12 cellular contexts compared by ENCODE assay signal in genomic region chr11:117199916-117200812, GRCh38. TPM values are rescaled to one million over a fixed set of nuclear protein-coding genes. Genes with fewer than 3 reads are reported as not detected.
A peak's percentile ranks its signal among the peaks of the same experiment; 100 is the strongest.
DNase-seq lines count a peak whose midpoint lies in the region; ATAC-seq, FAIRE-seq and TF ChIP-seq lines count a peak whose summit lies in the region.
"Had no signal": no experiment of that assay in that cellular context is flagged by ENCODE, and none has a peak within 500 bp of the region (broad histone marks: within the 10 kb centered on the region; RNA-seq: fewer than 3 reads in every experiment).

No MANE protein-coding gene starts in this region.

- DNase-seq in A549 (ENCODE audit: low read depth in 1 of 2, low spot score in 1 of 2) (no peak), Panc1 (ENCODE audit: low read depth, low spot score) (no peak), fibroblast of peridontal ligament (ENCODE audit: extremely low read depth) (peak; percentile 24), neuronal stem cell (ENCODE audit: low spot score) (no peak), MG63 (no peak), NCI-H1105 treated with DMSO at 0.1 percent for 48 hours (lab: John Stamatoyannopoulos, UW) (no peak)
- DNase-seq: activated CD8-positive, alpha-beta T cell treated with anti-CD3 and anti-CD28 coated beads for 36 hours; C1 segment of cervical spinal cord; occipital lobe had no signal

- H3K23ac ChIP-seq in neuronal stem cell (ENCODE audit: low read depth, low read length, poor library complexity), result no peak overlapping the region

- TF ChIP-seq CTCF in A549 (IDR thresholded peaks at IDR 0.05) (no peak), Panc1 (IDR thresholded peaks at IDR 0.05) (no peak)

- peak overlapping the region; percentile 89 for H2AFZ ChIP-seq in neuronal stem cell (ENCODE audit: low read length)

- H3K14ac ChIP-seq in neuronal stem cell (ENCODE audit: low read length), result peak overlapping the region; percentile 50

- BruUV-seq in Panc1 (replicated peaks; lab: Mats Ljungman, UMichigan), result no TSS peak

- peaks cover 21% of the 10 kb centered on the region for H3K4me1 ChIP-seq in A549
- H3K4me1 ChIP-seq in Panc1 (ENCODE audit: control insufficient read depth, insufficient read depth, low read length), result peaks cover 6% of the 10 kb centered on the region
- peaks cover 12 to 37% of the 10 kb centered on the region in 2 donors for H3K4me1 ChIP-seq in neuronal stem cell (ENCODE audit: control insufficient read depth in 2 of 2, insufficient read depth in 1 of 2, low read depth in 1 of 2, low read length in 2 of 2)

- peak overlapping the region; percentile 20 for H2AK5ac ChIP-seq in neuronal stem cell (ENCODE audit: low read depth, low read length)

- H2BK12ac ChIP-seq in neuronal stem cell (ENCODE audit: low read length), result no peak overlapping the region

- no peak overlapping the region for H3K4me3 ChIP-seq in A549
- H3K4me3 ChIP-seq in Panc1 (ENCODE audit: low read depth in 2 of 2, low read length in 2 of 2), result peak overlapping the region in 1 of 2 experiments; percentile 5; a peak in 1 of 4 replicates
- H3K4me3 ChIP-seq in neuronal stem cell (ENCODE audit: low read length in 2 of 2), result peak overlapping the region in 1 of 2 donors; percentile 53
- no peak overlapping the region for H3K4me3 ChIP-seq in MG63

- H3K18ac ChIP-seq in neuronal stem cell (ENCODE audit: low read length), result peak overlapping the region; percentile 84

- in situ Hi-C loops in Panc1 (cut with HindIII; ENCODE audit: low pct_unique_long_range_greater_than_20kb, low sequenced_read_pairs), result no loop called here

- H4K8ac ChIP-seq in neuronal stem cell (ENCODE audit: low read depth, low read length), result peak overlapping the region; percentile 3

- H2BK120ac ChIP-seq in neuronal stem cell (ENCODE audit: low read depth, low read length), result no peak overlapping the region

- 65% methylated on average over 8 of the region's 13 CpGs for WGBS in A549 (ENCODE audit: missing lambda C conversion rate)
- no CpG with 5 or more reads among the region's 13 CpGs for WGBS in neuronal stem cell (ENCODE audit: extremely low coverage in 2 of 2, insufficient read length in 2 of 2, insufficient replicate concordance in 1 of 2), 2 donors

- no peak overlapping the region for H3K4ac ChIP-seq in neuronal stem cell (ENCODE audit: low read length)

- H3K9me3 ChIP-seq in A549, result no peaks in the 10 kb centered on the region
- no peaks in the 10 kb centered on the region for H3K9me3 ChIP-seq in Panc1 (ENCODE audit: control insufficient read depth, insufficient read depth, low read depth, low read length)
- H3K9me3 ChIP-seq in neuronal stem cell (replicated peaks in 1 of 2; ENCODE audit: control insufficient read depth in 2 of 2, insufficient read depth in 1 of 2, low read depth in 1 of 2, low read length in 2 of 2), result no peaks in the 10 kb centered on the region
- H3K9me3 ChIP-seq in MG63, result no peaks in the 10 kb centered on the region

- CTCF ChIA-PET in A549 (lab: Yijun Ruan, JAX), result interaction anchor here (0.6 to 1.5 kb wide), 2 partner anchors 14 to 36 kb away, joined by 3 read pairs; no protein-coding TSS in a partner anchor
- CTCF ChIA-PET in Panc1 (lab: Charles Lee), result interaction anchor here (0.5 kb wide), 1 partner anchor 20 kb away, joined by 4 read pairs; no protein-coding TSS in a partner anchor

- H3K4me2 ChIP-seq in A549 (peak overlapping the region; percentile 77), neuronal stem cell (ENCODE audit: insufficient read depth, low read length, poor library complexity, severe bottlenecking) (no peak overlapping the region)

- TF ChIP-seq POLR2A in A549 (IDR thresholded peaks at IDR 0.05; ENCODE audit: low read length), result no peak

- TF ChIP-seq RAD21 in A549 (conservative IDR thresholded peaks at IDR 0.05 in 1 of 2, IDR thresholded peaks at IDR 0.05 in 1 of 2), result no peak

- peak overlapping the region; percentile 45 for H3K9ac ChIP-seq in neuronal stem cell (ENCODE audit: low read depth, low read length, poor library complexity)

- POLR2A ChIA-PET in A549 (lab: Yijun Ruan, JAX), result no interaction called here
- POLR2A ChIA-PET in Panc1 (lab: Charles Lee), result interaction anchor here (0.7 kb wide), 1 partner anchor 9 kb away, joined by 10 read pairs; no protein-coding TSS in a partner anchor

- H2BK15ac ChIP-seq in neuronal stem cell (ENCODE audit: low read length), result no peak overlapping the region

- FAIRE-seq in A549 (lab: Jason Lieb, UNC), result no peak
- FAIRE-seq: endometrium had no signal

- peak overlapping the region in 1 of 2 experiments; percentile 85; a peak in 3 of 6 replicates for H3K27ac ChIP-seq in A549
- no peak overlapping the region for H3K27ac ChIP-seq in Panc1 (ENCODE audit: low read length)
- no peak overlapping the region for H3K27ac ChIP-seq in neuronal stem cell (replicated peaks; ENCODE audit: low read length)

- intact Hi-C loops in Panc1 (cut with micrococcal nuclease; ENCODE audit: unreplicated experiment), result no loop called here

- TF ChIP-seq EP300 in A549 (IDR thresholded peaks at IDR 0.05), result no peak

- H3K27me3 ChIP-seq in Panc1 (ENCODE audit: control insufficient read depth, insufficient read depth, low read length) (no peaks in the 10 kb centered on the region), neuronal stem cell (ENCODE audit: control insufficient read depth in 3 of 3, insufficient read depth in 3 of 3, low read depth in 1 of 3, low read length in 3 of 3) (no peaks in the 10 kb centered on the region), MG63 (no peaks in the 10 kb centered on the region)

- no peaks in the 10 kb centered on the region for H3K36me3 ChIP-seq in Panc1 (ENCODE audit: control insufficient read depth, insufficient read depth, low read length)
- H3K36me3 ChIP-seq in neuronal stem cell (replicated peaks in 1 of 2; ENCODE audit: control insufficient read depth in 2 of 2, insufficient read depth in 2 of 2, low read length in 2 of 2), result peaks cover 12 to 18% of the 10 kb centered on the region in 2 donors
- no peaks in the 10 kb centered on the region for H3K36me3 ChIP-seq in MG63

- H3K79me1 ChIP-seq in neuronal stem cell (ENCODE audit: low read depth, low read length), result no peaks in the 10 kb centered on the region

- H4K91ac ChIP-seq in neuronal stem cell (ENCODE audit: low read depth, low read length, poor library complexity), result no peak overlapping the region

- H2BK5ac ChIP-seq in neuronal stem cell (ENCODE audit: low read length), result peak overlapping the region; percentile 56

- ATAC-seq in A549 (no peak; a peak in 1 of 6 replicates), Panc1 (peak; percentile 6; the same call in 1 of the 2 replicates), GM18498 (IDR thresholded peaks at IDR 0.05; ENCODE audit: unreplicated experiment) (no peak), GM18867 (IDR thresholded peaks at IDR 0.05; ENCODE audit: unreplicated experiment) (no peak)
- ATAC-seq: activated CD8-positive, alpha-beta T cell treated with anti-CD3 and anti-CD28 coated beads for 36 hours had no signal

RNA-seq across cellular contexts. Expression of gene TAGLN, which starts 1.0 kb away (rescaled TPM):
- polyA plus RNA-seq in A549 (2011; rRNA removed), result 34.2 and 43.2 TPM in 2 replicates
- polyA plus RNA-seq in A549 (2012; cell fraction: cytosol; rRNA removed), result 104 and 153 TPM in 2 replicates
- 153 and 173 TPM in 2 replicates for polyA plus RNA-seq in A549 (2012; cell fraction: nucleus; rRNA removed)
- 257 to 296 TPM (median 287 TPM) in 3 replicates for polyA plus RNA-seq in A549 (2017; fragmentation: RNase III; extraction: RNeasy Plus Mini Kit Qiagen cat#74134 plus additional on column Dnase treatment)
- polyA minus RNA-seq in A549 (2011; rRNA and poly(A)+ RNA removed), result 16.0 and 24.1 TPM in 2 replicates
- total RNA-seq in Panc1 (2021; ENCODE audit: unreplicated experiment), result 6.4 TPM
- 3.9 TPM for polyA plus RNA-seq in Panc1 (2012; ENCODE audit: insufficient read length)
- polyA plus RNA-seq in neuronal stem cell (2013, experiment 1 of 2), result 159 TPM
- polyA plus RNA-seq in neuronal stem cell (2013, experiment 2 of 2), result 154 TPM
- 0.44 and 0.92 TPM in 2 replicates for total RNA-seq in MG63 (2014; rRNA removed; shearing (Covaris generic); ENCODE audit: low replicate concordance)

RNA-seq across cellular contexts. Expression of gene SIDT2, which starts 21.6 kb away (rescaled TPM):
- polyA plus RNA-seq in A549 (2011; rRNA removed), result 8.5 and 15.4 TPM in 2 replicates
- polyA plus RNA-seq in A549 (2012; cell fraction: cytosol; rRNA removed), result 10.2 and 10.7 TPM in 2 replicates
- 28.6 and 37.9 TPM in 2 replicates for polyA plus RNA-seq in A549 (2012; cell fraction: nucleus; rRNA removed)
- 5.5 to 6.4 TPM (median 5.9 TPM) in 3 replicates for polyA plus RNA-seq in A549 (2017; fragmentation: RNase III; extraction: RNeasy Plus Mini Kit Qiagen cat#74134 plus additional on column Dnase treatment)
- polyA minus RNA-seq in A549 (2011; rRNA and poly(A)+ RNA removed), result 25.7 and 34.3 TPM in 2 replicates
- total RNA-seq in Panc1 (2021; ENCODE audit: unreplicated experiment), result 47.6 TPM
- polyA plus RNA-seq in Panc1 (2012; ENCODE audit: insufficient read length), result 63.6 TPM
- polyA plus RNA-seq in neuronal stem cell (2013, experiment 1 of 2), result 16.9 TPM
- 17.7 TPM for polyA plus RNA-seq in neuronal stem cell (2013, experiment 2 of 2)
- 2.7 and 19.8 TPM in 2 replicates for total RNA-seq in MG63 (2014; rRNA removed; shearing (Covaris generic); ENCODE audit: low replicate concordance)

RNA-seq across cellular contexts. Expression of gene PCSK7, which starts 31.7 kb away (rescaled TPM):
- polyA plus RNA-seq in A549 (2011; rRNA removed), result 9.8 and 12.8 TPM in 2 replicates
- 19.0 and 21.8 TPM in 2 replicates for polyA plus RNA-seq in A549 (2012; cell fraction: cytosol; rRNA removed)
- 55.7 and 65.6 TPM in 2 replicates for polyA plus RNA-seq in A549 (2012; cell fraction: nucleus; rRNA removed)
- 17.8 to 20.1 TPM (median 19.6 TPM) in 3 replicates for polyA plus RNA-seq in A549 (2017; fragmentation: RNase III; extraction: RNeasy Plus Mini Kit Qiagen cat#74134 plus additional on column Dnase treatment)
- 14.9 and 17.8 TPM in 2 replicates for polyA minus RNA-seq in A549 (2011; rRNA and poly(A)+ RNA removed)
- total RNA-seq in Panc1 (2021; ENCODE audit: unreplicated experiment), result 60.6 TPM
- 44.4 TPM for polyA plus RNA-seq in Panc1 (2012; ENCODE audit: insufficient read length)
- 12.7 TPM for polyA plus RNA-seq in neuronal stem cell (2013, experiment 1 of 2)
- 12.2 TPM for polyA plus RNA-seq in neuronal stem cell (2013, experiment 2 of 2)
- 24.9 and 26.7 TPM in 2 replicates for total RNA-seq in MG63 (2014; rRNA removed; shearing (Covaris generic); ENCODE audit: low replicate concordance)

RNA-seq across cellular contexts. Expression of gene RNF214, which starts 32.3 kb away (rescaled TPM):
- polyA plus RNA-seq in A549 (2011; rRNA removed) (14.0 and 15.9 TPM in 2 replicates), A549 (2017; fragmentation: RNase III; extraction: RNeasy Plus Mini Kit Qiagen cat#74134 plus additional on column Dnase treatment) (10.6 to 11.6 TPM (median 11.0 TPM) in 3 replicates)
- polyA plus RNA-seq in A549 (2012; cell fraction: cytosol; rRNA removed), result 11.4 and 11.6 TPM in 2 replicates
- polyA plus RNA-seq in A549 (2012; cell fraction: nucleus; rRNA removed), result 14.1 and 16.2 TPM in 2 replicates
- 36.7 and 40.3 TPM in 2 replicates for polyA minus RNA-seq in A549 (2011; rRNA and poly(A)+ RNA removed)
- total RNA-seq in Panc1 (2021; ENCODE audit: unreplicated experiment), result 39.7 TPM
- 27.3 TPM for polyA plus RNA-seq in Panc1 (2012; ENCODE audit: insufficient read length)
- polyA plus RNA-seq in neuronal stem cell (2013, experiment 1 of 2), result 20.9 TPM
- polyA plus RNA-seq in neuronal stem cell (2013, experiment 2 of 2), result 21.5 TPM
- total RNA-seq in MG63 (2014; rRNA removed; shearing (Covaris generic); ENCODE audit: low replicate concordance), result 1.3 and 2.4 TPM in 2 replicates

RNA-seq across cellular contexts. Expression of gene PAFAH1B2, which starts 56.1 kb away (rescaled TPM):
- 47.8 and 55.3 TPM in 2 replicates for polyA plus RNA-seq in A549 (2011; rRNA removed)
- polyA plus RNA-seq in A549 (2012; cell fraction: cytosol; rRNA removed), result 15.0 and 15.1 TPM in 2 replicates
- polyA plus RNA-seq in A549 (2012; cell fraction: nucleus; rRNA removed), result 9.5 and 10.2 TPM in 2 replicates
- polyA plus RNA-seq in A549 (2017; fragmentation: RNase III; extraction: RNeasy Plus Mini Kit Qiagen cat#74134 plus additional on column Dnase treatment), result 32.2 to 33.9 TPM (median 32.9 TPM) in 3 replicates
- 134 and 169 TPM in 2 replicates for polyA minus RNA-seq in A549 (2011; rRNA and poly(A)+ RNA removed)
- 179 TPM for total RNA-seq in Panc1 (2021; ENCODE audit: unreplicated experiment)
- 118 TPM for polyA plus RNA-seq in Panc1 (2012; ENCODE audit: insufficient read length)
- 89.5 TPM for polyA plus RNA-seq in neuronal stem cell (2013, experiment 1 of 2)
- polyA plus RNA-seq in neuronal stem cell (2013, experiment 2 of 2), result 91.3 TPM
- total RNA-seq in MG63 (2014; rRNA removed; shearing (Covaris generic); ENCODE audit: low replicate concordance), result 143 and 205 TPM in 2 replicates
